Comparison of ENCODE assay signal across 22 cellular contexts in genomic region chr12:111040690-111041089, GRCh38. TPM values are rescaled to one million over a fixed set of nuclear protein-coding genes. Genes with fewer than 3 reads are reported as not detected.
DNase-seq lines count a peak whose midpoint lies in the region; ATAC-seq, FAIRE-seq and TF ChIP-seq lines count a peak whose summit lies in the region.
"Had no signal": no experiment of that assay in that cellular context is flagged by ENCODE, and none has a peak within 500 bp of the region (broad histone marks: within the 10 kb centered on the region; RNA-seq: fewer than 3 reads in every experiment).

No MANE protein-coding gene starts in this region.

- POLR2A ChIA-PET in GM12878 (lab: Charles Lee) (no interaction called here), Caco-2 (lab: Charles Lee) (no interaction called here)

- TF ChIP-seq EP300 in GM12878 (IDR thresholded peaks at IDR 0.05; ENCODE audit: borderline replicate concordance in 1 of 2, control insufficient read depth in 1 of 2, low read depth in 2 of 2, low read length in 2 of 2), result no peak

- ATAC-seq in GM12878 (no peak), upper lobe of right lung (no peak)
- ATAC-seq: GM23338 had no signal

- 0% methylated on average over 3 of the region's 3 CpGs for WGBS in GM12878 (ENCODE audit: insufficient coverage, insufficient replicate concordance, low lambda C conversion rate, missing lambda C conversion rate)

- TF ChIP-seq CTCF in GM12878 (IDR thresholded peaks at IDR 0.05 in 2 of 3, conservative IDR thresholded peaks at IDR 0.05 in 1 of 3; ENCODE audit: control insufficient read depth in 2 of 3, extremely low read depth in 1 of 3, insufficient read depth in 1 of 3, low read depth in 3 of 3, low read length in 3 of 3) (no peak), upper lobe of right lung (IDR thresholded peaks at IDR 0.05) (no peak), GM13977 (IDR thresholded peaks at IDR 0.05; ENCODE audit: extremely low read depth, insufficient read depth, missing control alignments) (no peak), Caco-2 (IDR thresholded peaks at IDR 0.05; ENCODE audit: insufficient read depth in 1 of 2, low read depth in 1 of 2, low read length in 1 of 2, severe bottlenecking in 1 of 2, unreplicated experiment in 1 of 2) (no peak)

- RAD21 ChIA-PET in GM12878 (lab: Charles Lee; ENCODE audit: unreplicated experiment), result no interaction called here

- SMC1A ChIA-PET in GM12878 (lab: Charles Lee; ENCODE audit: uncharacterized antibody, unreplicated experiment), result no interaction called here

- H3K9me3 ChIP-seq in BLaER1, result no peaks in the 10 kb centered on the region
- no peaks in the 10 kb centered on the region for H3K9me3 ChIP-seq in GM12878 (replicated peaks; ENCODE audit: control insufficient read depth, insufficient read depth, low read length)
- no peaks in the 10 kb centered on the region for H3K9me3 ChIP-seq in upper lobe of right lung
- H3K9me3 ChIP-seq in Karpas-422 (ENCODE audit: low read length), result no peaks in the 10 kb centered on the region
- H3K9me3 ChIP-seq in Caco-2, result no peaks in the 10 kb centered on the region

- H3K4me3 ChIP-seq in BLaER1 (no peak overlapping the region), GM12878 (no peak overlapping the region), upper lobe of right lung (no peak overlapping the region), Karpas-422 (ENCODE audit: low read length) (no peak overlapping the region), Caco-2 (ENCODE audit: low read depth, low read length) (no peak overlapping the region)
- H3K4me3 ChIP-seq: GM23338 had no signal

- H3K27ac ChIP-seq in BLaER1, result no peak overlapping the region
- no peak overlapping the region for H3K27ac ChIP-seq in GM12878 (ENCODE audit: control insufficient read depth, insufficient read depth)
- no peak overlapping the region for H3K27ac ChIP-seq in upper lobe of right lung
- no peak overlapping the region for H3K27ac ChIP-seq in Karpas-422 (ENCODE audit: low read length)

- no peaks in the 10 kb centered on the region for H3K36me3 ChIP-seq in BLaER1
- no peaks in the 10 kb centered on the region for H3K36me3 ChIP-seq in GM12878 (ENCODE audit: control insufficient read depth in 2 of 2, insufficient read depth in 2 of 2, low read length in 1 of 2)
- H3K36me3 ChIP-seq in upper lobe of right lung, result no peaks in the 10 kb centered on the region
- H3K36me3 ChIP-seq in Karpas-422 (ENCODE audit: insufficient read depth, low read length), result no peaks in the 10 kb centered on the region
- H3K36me3 ChIP-seq in Caco-2 (ENCODE audit: control insufficient read depth, insufficient read depth, low read length), result no peaks in the 10 kb centered on the region

- H3K36me3 Mint-ChIP-seq in Caco-2 (ENCODE audit: insufficient read depth, unreplicated experiment), result no peaks in the 10 kb centered on the region
- H3K36me3 Mint-ChIP-seq: CD4-positive, CD25-positive, alpha-beta regulatory T cell; IgD-negative memory B cell had no signal

- TF ChIP-seq POLR2A in GM12878 (IDR thresholded peaks at IDR 0.05; ENCODE audit: low read depth, low read length), result no peak

- H3K4me2 ChIP-seq in BLaER1 (peak overlapping the region; percentile 35; the same call in 1 of the 2 replicates), GM12878 (ENCODE audit: control insufficient read depth, insufficient read depth) (no peak overlapping the region), Karpas-422 (ENCODE audit: low read depth, low read length, poor library complexity, severe bottlenecking) (no peak overlapping the region)
- H3K4me2 ChIP-seq: GM23338 had no signal

- H3K27me3 ChIP-seq in BLaER1 (peaks cover 30% of the 10 kb centered on the region), GM12878 (replicated peaks in 1 of 2; ENCODE audit: control insufficient read depth in 2 of 2, insufficient read depth in 2 of 2, low read length in 1 of 2) (peaks cover 6 to 9% of the 10 kb centered on the region in 2 experiments), upper lobe of right lung (peaks cover 42% of the 10 kb centered on the region), Karpas-422 (ENCODE audit: low read length) (no peaks in the 10 kb centered on the region), Caco-2 (replicated peaks; ENCODE audit: control insufficient read depth, insufficient read depth, low read length) (no peaks in the 10 kb centered on the region)

- in situ Hi-C loops in GM12878 (cut with MboI) (no loop called here), GM13977 (cut with MboI; ENCODE audit: low pct_unique_long_range_greater_than_20kb, low sequenced_read_pairs, unreplicated experiment) (no loop called here)

- BruUV-seq in GM12878 (replicated peaks; lab: Mats Ljungman, UMichigan) (no TSS peak), Caco-2 (replicated peaks; lab: Mats Ljungman, UMichigan) (no TSS peak)

- intact Hi-C loops in GM12878 (cut with micrococcal nuclease; ENCODE audit: unreplicated experiment), result no loop called here
- intact Hi-C loops in upper lobe of right lung (cut with DNase I), result no loop called here
- intact Hi-C loops in Caco-2 (cut with micrococcal nuclease; ENCODE audit: unreplicated experiment), result no loop called here

- H2AFZ ChIP-seq in GM12878 (ENCODE audit: control insufficient read depth, low read depth, low read length) (no peak overlapping the region), Karpas-422 (ENCODE audit: low read length) (no peak overlapping the region)
- H2AFZ ChIP-seq: GM23338 had no signal

- peaks cover 5% of the 10 kb centered on the region for H3K4me1 Mint-ChIP-seq in Caco-2 (ENCODE audit: low read depth, unreplicated experiment)

- no peak overlapping the region for H3K4me3 Mint-ChIP-seq in Caco-2 (ENCODE audit: unreplicated experiment)
- H3K4me3 Mint-ChIP-seq: B cell; CD4-positive, CD25-positive, alpha-beta regulatory T cell; CD8-positive, alpha-beta memory T cell; GM23338; HFFc6; IgD-negative memory B cell had no signal

- peaks cover 17% of the 10 kb centered on the region for H4K20me1 ChIP-seq in BLaER1
- H4K20me1 ChIP-seq in GM12878 (ENCODE audit: control insufficient read depth, insufficient read depth), result no peaks in the 10 kb centered on the region
- H4K20me1 ChIP-seq in Karpas-422 (ENCODE audit: insufficient read depth, low read depth, low read length), result no peaks in the 10 kb centered on the region

- H3K9me2 ChIP-seq in Karpas-422 (replicated peaks; ENCODE audit: insufficient read depth, low read length), result no peaks in the 10 kb centered on the region

- H3K27me3 Mint-ChIP-seq in Caco-2 (ENCODE audit: insufficient read depth, unreplicated experiment), result peaks cover 33% of the 10 kb centered on the region

- TF ChIP-seq RAD21 in GM12878 (IDR thresholded peaks at IDR 0.05; ENCODE audit: insufficient read depth, low read depth, low read length), result no peak

- H3K9ac ChIP-seq in BLaER1 (no peak overlapping the region), GM12878 (ENCODE audit: control insufficient read depth, insufficient read depth, low read length) (no peak overlapping the region), Karpas-422 (ENCODE audit: low read length) (no peak overlapping the region)

- peaks cover 30% of the 10 kb centered on the region for H3K4me1 ChIP-seq in BLaER1
- no peaks in the 10 kb centered on the region for H3K4me1 ChIP-seq in GM12878 (ENCODE audit: control insufficient read depth, insufficient read depth, low read length)
- H3K4me1 ChIP-seq in upper lobe of right lung, result no peaks in the 10 kb centered on the region
- H3K4me1 ChIP-seq in Karpas-422 (ENCODE audit: low read length), result no peaks in the 10 kb centered on the region
- peaks cover 4% of the 10 kb centered on the region; the same call in 1 of the 2 replicates for H3K4me1 ChIP-seq in Caco-2

- DNase-seq in NAMALWA (ENCODE audit: low spot score) (peak; percentile 17), GM12878 (ENCODE audit: low read depth, low spot score) (no peak), upper lobe of right lung (peak; percentile 7), Karpas-422 (no peak), GM13977 (ENCODE audit: low spot score) (no peak), Caco-2 (no peak)
- DNase-seq: C1 segment of cervical spinal cord; CD4-positive, CD25-positive, alpha-beta regulatory T cell; CD8-positive, alpha-beta memory T cell; COR-L47; HCEC 1CT; HFFc6 had no signal

- CTCF ChIA-PET in GM12878 (lab: Yijun Ruan, JAX), result no interaction called here
- CTCF ChIA-PET in Caco-2 (lab: Charles Lee), result interaction anchor here (0.6 kb wide), 1 partner anchor 99 kb away, joined by 3 read pairs; no protein-coding TSS in a partner anchor

- H3K79me2 ChIP-seq in GM12878 (ENCODE audit: control insufficient read depth, insufficient read depth, low read length) (no peaks in the 10 kb centered on the region), Karpas-422 (ENCODE audit: low read length) (no peaks in the 10 kb centered on the region)

- H3K9me3 Mint-ChIP-seq in Caco-2 (ENCODE audit: unreplicated experiment), result no peaks in the 10 kb centered on the region
- H3K9me3 Mint-ChIP-seq: CD8-positive, alpha-beta memory T cell; GM23338; HFFc6 had no signal

- H3K27ac Mint-ChIP-seq in Caco-2 (ENCODE audit: unreplicated experiment), result no peak overlapping the region
- H3K27ac Mint-ChIP-seq: B cell, GM23338, HFFc6, IgD-negative memory B cell had no signal

- no peak for FAIRE-seq in GM12878 (lab: Jason Lieb, UNC)
- FAIRE-seq: D721Med, G401.6, GM12892, H54, HTR-8/SVneo had no signal

TF ChIP-seq in GM12878, 131 proteins besides CTCF, POLR2A, EP300 and RAD21 (continues in another document):
- no peak for TF ChIP-seq ETV6 (conservative IDR thresholded peaks at IDR 0.05 in 1 of 2, IDR thresholded peaks at IDR 0.05 in 1 of 2; ENCODE audit: borderline replicate concordance in 1 of 2, low read depth in 1 of 2)

RNA-seq across cellular contexts. Expression of gene CUX2, which starts 6.7 kb away (rescaled TPM):
- total RNA-seq in GM12878 (2013; cell fraction: nucleolus; rRNA removed), result 2.8 and 5.1 TPM in 2 replicates
- total RNA-seq in GM12878 (2014; rRNA removed) (0.60 and 0.62 TPM in 2 replicates), GM12878 (2014; rRNA removed; fragmentation: Illumina TruSeq; extraction: Trizol) (0.89 and 1.5 TPM in 2 replicates), GM12878 (2021) (2.3 and 2.8 TPM in 2 replicates), upper lobe of right lung (0.20 TPM), Caco-2 (2022) (not detected in 2 replicates)
- 0.18 TPM for polyA plus RNA-seq in GM12878 (2011; ENCODE audit: low read depth)
- polyA plus RNA-seq in GM12878 (2011; rRNA removed) (0.14 and 0.17 TPM in 2 replicates), GM12878 (2014; fragmentation: Illumina TruSeq; extraction: Trizol) (1.4 and 1.6 TPM in 2 replicates), GM12878 (2014; fragmentation: Nextera tagmentation; extraction: Ambion mirVana) (under 1 TPM; 0.21 to 0.47 TPM), GM12878 (2014; rRNA removed) (0.99 and 1.2 TPM in 2 replicates), GM12878 (2016; fragmentation: Nextera tagmentation; extraction: Ambion mirVana) (under 1 TPM; 0.37 to 0.54 TPM)
- 0.13 TPM in 2 replicates for polyA plus RNA-seq in GM12878 (2011; cell fraction: cytosol; rRNA removed)
- 0.12 and 0.25 TPM in 2 replicates for polyA plus RNA-seq in GM12878 (2011; cell fraction: nucleus; rRNA removed)
- 0.18 and 0.28 TPM in 2 replicates for polyA plus RNA-seq in GM12878 (2012)
- 0.07 and 0.21 TPM in 2 replicates for polyA minus RNA-seq in GM12878 (2011; rRNA and poly(A)+ RNA removed)
- not detected in 2 replicates for polyA minus RNA-seq in GM12878 (2011; cell fraction: cytosol; rRNA and poly(A)+ RNA removed)
- polyA minus RNA-seq in GM12878 (2011; cell fraction: nucleus; rRNA and poly(A)+ RNA removed), result 0.24 and 0.38 TPM in 2 replicates
- not detected in 2 replicates for total RNA-seq in Karpas-422 (2014; rRNA removed; shearing (Covaris generic); ENCODE audit: low replicate concordance)
- total RNA-seq: A172; B cell; CD8-positive, alpha-beta memory T cell; HFFc6 had no signal
- polyA plus RNA-seq: CD4-positive, CD25-positive, alpha-beta regulatory T cell; CD8-positive, alpha-beta memory T cell; IgD-negative memory B cell had no signal

Comparison
In these comparisons a context has a peak if more than half of its experiments do, and no peak if none do; other contexts are left out.
1. DNase-seq: peak in NAMALWA (single experiment) and upper lobe of right lung (single experiment); none in GM12878 (single experiment), Karpas-422 (single experiment), GM13977 (single experiment) and Caco-2 (0 of 2).